ENCODE assay signal across 18 cellular contexts in genomic region chr4:184455299-184455698, GRCh38. TPM values are rescaled to one million over a fixed set of nuclear protein-coding genes. Genes with fewer than 3 reads are reported as not detected.
DNase-seq lines count a peak whose midpoint lies in the region; ATAC-seq and TF ChIP-seq lines count a peak whose summit lies in the region.
"Had no signal": no experiment of that assay in that cellular context is flagged by ENCODE, and none has a peak within 500 bp of the region (broad histone marks: within the 10 kb centered on the region; RNA-seq: fewer than 3 reads in every experiment).

No MANE protein-coding gene starts in this region.

- ATAC-seq in activated T-cell treated with anti-CD3 and anti-CD28 coated beads, Interleukin-2, amount 50 U/mL, for 72 hours (replicated peaks in 1 of 2): no peak
- ATAC-seq in GM23338 (no peak), GM18505 (IDR thresholded peaks at IDR 0.05; ENCODE audit: unreplicated experiment) (no peak), left ventricle myocardium superior (no peak)
- no peak for ATAC-seq in central memory CD8-positive, alpha-beta T cell (replicated peaks; ENCODE audit: extremely low read depth, poor library complexity, severe bottlenecking)
- ATAC-seq in natural killer cell treated with Interleukin-12 subunit alpha and Interleukin-12 subunit beta and Interleukin-15 and Interleukin-18, amount 100 ng/mL, for 72 hours: no peak

- peak overlapping the region; percentile 28 for H3K27ac Mint-ChIP-seq in activated T-cell treated with anti-CD3 and anti-CD28 coated beads, Interleukin-2, amount 50 U/mL, for 24 hours
- no peak overlapping the region for H3K27ac Mint-ChIP-seq in activated T-cell treated with anti-CD3 and anti-CD28 coated beads, Interleukin-2, amount 50 U/mL, for 72 hours
- no peak overlapping the region for H3K27ac Mint-ChIP-seq in GM23338
- H3K27ac Mint-ChIP-seq in central memory CD8-positive, alpha-beta T cell (ENCODE audit: low read depth): peak overlapping the region; percentile 87
- peak overlapping the region; percentile 77 to 84 for H3K27ac Mint-ChIP-seq in natural killer cell treated with Interleukin-12 subunit alpha and Interleukin-12 subunit beta and Interleukin-15 and Interleukin-18, amount 100 ng/mL, for 72 hours

- no peaks in the 10 kb centered on the region for H3K9me2 ChIP-seq in GM23338 (ENCODE audit: insufficient read depth)

- TF ChIP-seq CTCF in GM23338 (conservative IDR thresholded peaks at IDR 0.05; ENCODE audit: low read depth in 2 of 2): no peak

- no peaks in the 10 kb centered on the region for H3K27me3 Mint-ChIP-seq in activated T-cell treated with anti-CD3 and anti-CD28 coated beads, Interleukin-2, amount 50 U/mL, for 24 hours
- no peaks in the 10 kb centered on the region for H3K27me3 Mint-ChIP-seq in activated T-cell treated with anti-CD3 and anti-CD28 coated beads, Interleukin-2, amount 50 U/mL, for 72 hours (ENCODE audit: low read depth)
- H3K27me3 Mint-ChIP-seq in GM23338 (ENCODE audit: insufficient read depth, low read depth, poor library complexity): peaks cover 4% of the 10 kb centered on the region
- no peaks in the 10 kb centered on the region for H3K27me3 Mint-ChIP-seq in central memory CD8-positive, alpha-beta T cell
- no peaks in the 10 kb centered on the region for H3K27me3 Mint-ChIP-seq in natural killer cell treated with Interleukin-12 subunit alpha and Interleukin-12 subunit beta and Interleukin-15 and Interleukin-18, amount 100 ng/mL, for 72 hours

- intact Hi-C loops in left ventricle myocardium superior (cut with micrococcal nuclease): no loop called here

- H3F3A ChIP-seq in GM23338 (replicated peaks; ENCODE audit: low read depth): no peaks in the 10 kb centered on the region; the same call in 1 of the 2 replicates

- no peaks in the 10 kb centered on the region for H3K27me3 ChIP-seq in GM23338 (ENCODE audit: insufficient read depth)

- H3K9me3 Mint-ChIP-seq in activated T-cell treated with anti-CD3 and anti-CD28 coated beads, Interleukin-2, amount 50 U/mL, for 24 hours: no peaks in the 10 kb centered on the region
- H3K9me3 Mint-ChIP-seq in activated T-cell treated with anti-CD3 and anti-CD28 coated beads, Interleukin-2, amount 50 U/mL, for 72 hours: no peaks in the 10 kb centered on the region
- H3K9me3 Mint-ChIP-seq in GM23338: no peaks in the 10 kb centered on the region
- H3K9me3 Mint-ChIP-seq in central memory CD8-positive, alpha-beta T cell: no peaks in the 10 kb centered on the region
- no peaks in the 10 kb centered on the region for H3K9me3 Mint-ChIP-seq in natural killer cell treated with Interleukin-12 subunit alpha and Interleukin-12 subunit beta and Interleukin-15 and Interleukin-18, amount 100 ng/mL, for 72 hours
- H3K9me3 Mint-ChIP-seq: H9 had no signal

- no peaks in the 10 kb centered on the region for H3K36me3 ChIP-seq in GM23338 (ENCODE audit: insufficient read depth)

- peaks cover 35% of the 10 kb centered on the region for H3K36me3 Mint-ChIP-seq in activated T-cell treated with anti-CD3 and anti-CD28 coated beads, Interleukin-2, amount 50 U/mL, for 24 hours (ENCODE audit: low read depth)
- H3K36me3 Mint-ChIP-seq in activated T-cell treated with anti-CD3 and anti-CD28 coated beads, Interleukin-2, amount 50 U/mL, for 72 hours (ENCODE audit: insufficient read depth in 2 of 2): peaks cover 0 to 5% of the 10 kb centered on the region in 2 donors
- no peaks in the 10 kb centered on the region; the same call in 2 of the 3 replicates for H3K36me3 Mint-ChIP-seq in GM23338 (ENCODE audit: low read depth)
- peaks cover 8% of the 10 kb centered on the region for H3K36me3 Mint-ChIP-seq in central memory CD8-positive, alpha-beta T cell (ENCODE audit: insufficient read depth)
- H3K36me3 Mint-ChIP-seq in natural killer cell treated with Interleukin-12 subunit alpha and Interleukin-12 subunit beta and Interleukin-15 and Interleukin-18, amount 100 ng/mL, for 72 hours: no peaks in the 10 kb centered on the region

- H3K4me1 ChIP-seq in GM23338 (ENCODE audit: insufficient read depth): peaks cover 46% of the 10 kb centered on the region

- H4K20me1 ChIP-seq in GM23338 (replicated peaks; ENCODE audit: insufficient read depth): peaks cover 5% of the 10 kb centered on the region; the same call in 1 of the 2 replicates

- peak overlapping the region; percentile 47; the same call in 1 of the 2 replicates for H3K27ac ChIP-seq in GM23338 (ENCODE audit: low read depth)

- H3K4me3 Mint-ChIP-seq in activated T-cell treated with anti-CD3 and anti-CD28 coated beads, Interleukin-2, amount 50 U/mL, for 24 hours: no peak overlapping the region
- H3K4me3 Mint-ChIP-seq in activated T-cell treated with anti-CD3 and anti-CD28 coated beads, Interleukin-2, amount 50 U/mL, for 72 hours: no peak overlapping the region
- no peak overlapping the region for H3K4me3 Mint-ChIP-seq in GM23338
- H3K4me3 Mint-ChIP-seq in central memory CD8-positive, alpha-beta T cell: no peak overlapping the region
- H3K4me3 Mint-ChIP-seq in natural killer cell treated with Interleukin-12 subunit alpha and Interleukin-12 subunit beta and Interleukin-15 and Interleukin-18, amount 100 ng/mL, for 72 hours: no peak overlapping the region
- H3K4me3 Mint-ChIP-seq: H9 had no signal

- H3K79me2 ChIP-seq in GM23338 (replicated peaks; ENCODE audit: insufficient read depth): peaks cover 93% of the 10 kb centered on the region

- H3K4me2 ChIP-seq in GM23338: no peak overlapping the region

- TF ChIP-seq POLR2A in GM18505 (IDR thresholded peaks at IDR 0.05; ENCODE audit: borderline replicate concordance, extremely low read depth, insufficient read depth, insufficient read length): no peak

- no peak overlapping the region for H2AFZ ChIP-seq in GM23338

- peaks cover 87% of the 10 kb centered on the region for H3K4me1 Mint-ChIP-seq in activated T-cell treated with anti-CD3 and anti-CD28 coated beads, Interleukin-2, amount 50 U/mL, for 24 hours (ENCODE audit: low read depth)
- H3K4me1 Mint-ChIP-seq in activated T-cell treated with anti-CD3 and anti-CD28 coated beads, Interleukin-2, amount 50 U/mL, for 72 hours (ENCODE audit: low read depth): peaks cover 84% of the 10 kb centered on the region
- H3K4me1 Mint-ChIP-seq in GM23338: peaks cover 69% of the 10 kb centered on the region
- peaks cover 86% of the 10 kb centered on the region for H3K4me1 Mint-ChIP-seq in central memory CD8-positive, alpha-beta T cell
- peaks cover 66 to 75% of the 10 kb centered on the region in 2 donors for H3K4me1 Mint-ChIP-seq in natural killer cell treated with Interleukin-12 subunit alpha and Interleukin-12 subunit beta and Interleukin-15 and Interleukin-18, amount 100 ng/mL, for 72 hours (ENCODE audit: low read depth in 2 of 2)

- DNase-seq in activated T-cell treated with anti-CD3 and anti-CD28 coated beads, Interleukin-2, amount 50 U/mL, for 24 hours: no peak
- DNase-seq in activated T-cell treated with anti-CD3 and anti-CD28 coated beads, Interleukin-2, amount 50 U/mL, for 72 hours: no peak
- DNase-seq in GM23338 (ENCODE audit: low spot score): no peak
- no peak for DNase-seq in central memory CD8-positive, alpha-beta T cell (ENCODE audit: low spot score in 2 of 2)
- no peak for DNase-seq in natural killer cell treated with Interleukin-12 subunit alpha and Interleukin-12 subunit beta and Interleukin-15 and Interleukin-18, amount 100 ng/mL, for 72 hours (ENCODE audit: low spot score)
- no peak for DNase-seq in AG20443 (ENCODE audit: low spot score)
- DNase-seq in left ventricle myocardium superior: no peak
- DNase-seq: C1 segment of cervical spinal cord, EL, H9, IMR-90, Kasumi-1, NCI-H1105 treated with DMSO at 0.1 percent for 48 hours, NCI-H187, NCI-H345, NCI-H69, SIG-M5 had no signal

- no peak overlapping the region for H3K4me3 ChIP-seq in GM23338

TF ChIP-seq in GM23338, 12 proteins besides CTCF, POLR2A, EP300 and RAD21:
- TF ChIP-seq NANOG (IDR thresholded peaks at IDR 0.05; ENCODE audit: borderline replicate concordance): no peak
- TF ChIP-seq JUNB (IDR thresholded peaks at IDR 0.05; ENCODE audit: unreplicated experiment): no peak
- no peak for TF ChIP-seq CREB1 (CRISPR knock-in tag; IDR thresholded peaks at IDR 0.05; ENCODE audit: low read depth)
- no peak for TF ChIP-seq EZH2 (IDR thresholded peaks at IDR 0.05; ENCODE audit: low read depth, unreplicated experiment)
- TF ChIP-seq POLR2AphosphoS5 (IDR thresholded peaks at IDR 0.05; ENCODE audit: low read depth): no peak
- TF ChIP-seq EZH2phosphoT487 (IDR thresholded peaks at IDR 0.05; ENCODE audit: unreplicated experiment): no peak

RNA-seq across cellular contexts. Expression of gene IRF2, which starts 19.1 kb away (rescaled TPM):
- 10 to 100 TPM; 70.3 TPM for total RNA-seq in activated T-cell treated with anti-CD3 and anti-CD28 coated beads, Interleukin-2, amount 50 U/mL, for 72 hours
- total RNA-seq in GM23338 (2014; rRNA removed; shearing (Covaris generic)): 14.1 and 14.7 TPM in 2 replicates
- polyA plus RNA-seq in GM23338 (2016; fragmentation: Nextera tagmentation; extraction: Ambion mirVana): 13.6 and 15.0 TPM in 2 replicates
- total RNA-seq in natural killer cell treated with Interleukin-12 subunit alpha and Interleukin-12 subunit beta and Interleukin-15 and Interleukin-18, amount 100 ng/mL, for 72 hours: 10 to 100 TPM; 55.2 to 67.8 TPM
- total RNA-seq in left ventricle myocardium superior: 33.0 TPM

Comparison
In these comparisons a context has a peak if more than half of its experiments do, and no peak if none do; other contexts are left out.
1. H3K27ac Mint-ChIP-seq: peak in activated T-cell treated with anti-CD3 and anti-CD28 coated beads, Interleukin-2, amount 50 U/mL, for 24 hours (single experiment), central memory CD8-positive, alpha-beta T cell (single experiment) and natural killer cell treated with Interleukin-12 subunit alpha and Interleukin-12 subunit beta and Interleukin-15 and Interleukin-18, amount 100 ng/mL, for 72 hours (2 of 2); none in activated T-cell treated with anti-CD3 and anti-CD28 coated beads, Interleukin-2, amount 50 U/mL, for 72 hours (single experiment) and GM23338 (single experiment).